1 cellular context compared by ENCODE assay signal in genomic region chr6:80106418-80107235, GRCh38.
TF ChIP-seq lines count a peak whose summit lies in the region.

TSS of gene BCKDHB (plus strand) at chr6:80106671. CDS start at chr6:80106694, 23 bp downstream.

TF ChIP-seq in HepG2, 621 proteins besides CTCF, POLR2A, EP300 and RAD21 (continued from another document and continues in another):
- no peak for TF ChIP-seq TCF12 (IDR thresholded peaks at IDR 0.05)
- TF ChIP-seq TCF12 (CRISPR knock-in tag; IDR thresholded peaks at IDR 0.05) = peak; percentile 62; the same call in 1 of the 2 replicates
- peak; percentile 90; the same call in 1 of the 2 replicates for TF ChIP-seq HDAC1 (CRISPR knock-in tag; IDR thresholded peaks at IDR 0.05)
- peak; percentile 77; the same call in 1 of the 2 replicates for TF ChIP-seq ZSCAN9 (CRISPR knock-in tag; IDR thresholded peaks at IDR 0.05; ENCODE audit: borderline replicate concordance)
- 0 out of 2 replicates have a peak, but pooled peaks have one; percentile 67 for TF ChIP-seq REL (CRISPR knock-in tag; conservative IDR thresholded peaks at IDR 0.05)
- TF ChIP-seq GABPB1 (CRISPR knock-in tag; IDR thresholded peaks at IDR 0.05) = peak; percentile 78
- TF ChIP-seq ZNF569 (CRISPR knock-in tag; IDR thresholded peaks at IDR 0.05; ENCODE audit: borderline replicate concordance) = no peak
- TF ChIP-seq MTF2 (CRISPR knock-in tag; IDR thresholded peaks at IDR 0.05; ENCODE audit: borderline replicate concordance) = no peak
- TF ChIP-seq WIZ (CRISPR knock-in tag; IDR thresholded peaks at IDR 0.05) = peak; percentile 81; the same call in 1 of the 2 replicates
- TF ChIP-seq CREM (IDR thresholded peaks at IDR 0.05) = peak; percentile 75
- no peak for TF ChIP-seq CREM (CRISPR knock-in tag; IDR thresholded peaks at IDR 0.05)
- TF ChIP-seq ZNF792 (CRISPR knock-in tag; IDR thresholded peaks at IDR 0.05) = peak; percentile 69; the same call in 1 of the 2 replicates
- TF ChIP-seq, protein P1, sequence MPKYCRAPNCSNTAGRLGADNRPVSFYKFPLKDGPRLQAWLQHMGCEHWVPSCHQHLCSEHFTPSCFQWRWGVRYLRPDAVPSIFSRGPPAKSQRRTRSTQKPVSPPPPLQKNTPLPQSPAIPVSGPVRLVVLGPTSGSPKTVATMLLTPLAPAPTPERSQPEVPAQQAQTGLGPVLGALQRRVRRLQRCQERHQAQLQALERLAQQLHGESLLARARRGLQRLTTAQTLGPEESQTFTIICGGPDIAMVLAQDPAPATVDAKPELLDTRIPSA (CRISPR knock-in tag; IDR thresholded peaks at IDR 0.05; ENCODE audit: borderline replicate concordance) = no peak
- peak; percentile 83; the same call in 1 of the 2 replicates for TF ChIP-seq ZNF749 (CRISPR knock-in tag; IDR thresholded peaks at IDR 0.05; ENCODE audit: borderline replicate concordance)
- TF ChIP-seq ZFP62 (CRISPR knock-in tag; IDR thresholded peaks at IDR 0.05) = no peak
- TF ChIP-seq ZNF598 (CRISPR knock-in tag; IDR thresholded peaks at IDR 0.05; ENCODE audit: borderline replicate concordance) = peak; percentile 90; the same call in 1 of the 2 replicates
- TF ChIP-seq ZBTB26 (CRISPR knock-in tag; IDR thresholded peaks at IDR 0.05; ENCODE audit: borderline replicate concordance) = peak; percentile 48; the same call in 1 of the 2 replicates
- peak; percentile 86 for TF ChIP-seq SALL1 (CRISPR knock-in tag; IDR thresholded peaks at IDR 0.05)
- TF ChIP-seq, protein P2, sequence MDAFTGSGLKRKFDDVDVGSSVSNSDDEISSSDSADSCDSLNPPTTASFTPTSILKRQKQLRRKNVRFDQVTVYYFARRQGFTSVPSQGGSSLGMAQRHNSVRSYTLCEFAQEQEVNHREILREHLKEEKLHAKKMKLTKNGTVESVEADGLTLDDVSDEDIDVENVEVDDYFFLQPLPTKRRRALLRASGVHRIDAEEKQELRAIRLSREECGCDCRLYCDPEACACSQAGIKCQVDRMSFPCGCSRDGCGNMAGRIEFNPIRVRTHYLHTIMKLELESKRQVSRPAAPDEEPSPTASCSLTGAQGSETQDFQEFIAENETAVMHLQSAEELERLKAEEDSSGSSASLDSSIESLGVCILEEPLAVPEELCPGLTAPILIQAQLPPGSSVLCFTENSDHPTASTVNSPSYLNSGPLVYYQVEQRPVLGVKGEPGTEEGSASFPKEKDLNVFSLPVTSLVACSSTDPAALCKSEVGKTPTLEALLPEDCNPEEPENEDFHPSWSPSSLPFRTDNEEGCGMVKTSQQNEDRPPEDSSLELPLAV (CRISPR knock-in tag; conservative IDR thresholded peaks at IDR 0.05; ENCODE audit: low read depth) = no peak
- TF ChIP-seq, protein P3, sequence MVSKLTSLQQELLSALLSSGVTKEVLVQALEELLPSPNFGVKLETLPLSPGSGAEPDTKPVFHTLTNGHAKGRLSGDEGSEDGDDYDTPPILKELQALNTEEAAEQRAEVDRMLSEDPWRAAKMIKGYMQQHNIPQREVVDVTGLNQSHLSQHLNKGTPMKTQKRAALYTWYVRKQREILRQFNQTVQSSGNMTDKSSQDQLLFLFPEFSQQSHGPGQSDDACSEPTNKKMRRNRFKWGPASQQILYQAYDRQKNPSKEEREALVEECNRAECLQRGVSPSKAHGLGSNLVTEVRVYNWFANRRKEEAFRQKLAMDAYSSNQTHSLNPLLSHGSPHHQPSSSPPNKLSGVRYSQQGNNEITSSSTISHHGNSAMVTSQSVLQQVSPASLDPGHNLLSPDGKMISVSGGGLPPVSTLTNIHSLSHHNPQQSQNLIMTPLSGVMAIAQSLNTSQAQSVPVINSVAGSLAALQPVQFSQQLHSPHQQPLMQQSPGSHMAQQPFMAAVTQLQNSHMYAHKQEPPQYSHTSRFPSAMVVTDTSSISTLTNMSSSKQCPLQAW (CRISPR knock-in tag; IDR thresholded peaks at IDR 0.05) = peak; percentile 71; the same call in 1 of the 2 replicates
- no peak for TF ChIP-seq ARID3A (IDR thresholded peaks at IDR 0.05; ENCODE audit: low read depth, low read length)
- TF ChIP-seq SYNCRIP (IDR thresholded peaks at IDR 0.05; ENCODE audit: insufficient read depth, low read depth, low read length) = no peak
- TF ChIP-seq, protein P4, sequence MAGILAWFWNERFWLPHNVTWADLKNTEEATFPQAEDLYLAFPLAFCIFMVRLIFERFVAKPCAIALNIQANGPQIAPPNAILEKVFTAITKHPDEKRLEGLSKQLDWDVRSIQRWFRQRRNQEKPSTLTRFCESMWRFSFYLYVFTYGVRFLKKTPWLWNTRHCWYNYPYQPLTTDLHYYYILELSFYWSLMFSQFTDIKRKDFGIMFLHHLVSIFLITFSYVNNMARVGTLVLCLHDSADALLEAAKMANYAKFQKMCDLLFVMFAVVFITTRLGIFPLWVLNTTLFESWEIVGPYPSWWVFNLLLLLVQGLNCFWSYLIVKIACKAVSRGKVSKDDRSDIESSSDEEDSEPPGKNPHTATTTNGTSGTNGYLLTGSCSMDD (CRISPR knock-in tag; IDR thresholded peaks at IDR 0.05) = no peak
- peak; percentile 66; the same call in 1 of the 2 replicates for TF ChIP-seq AHDC1 (CRISPR knock-in tag; IDR thresholded peaks at IDR 0.05; ENCODE audit: borderline replicate concordance)
- TF ChIP-seq PATZ1 (CRISPR knock-in tag; IDR thresholded peaks at IDR 0.05) = no peak
- TF ChIP-seq DNMT1 (CRISPR knock-in tag; IDR thresholded peaks at IDR 0.05) = no peak
- no peak for TF ChIP-seq ZFP37 (CRISPR knock-in tag; IDR thresholded peaks at IDR 0.05; ENCODE audit: borderline replicate concordance)
- peak; percentile 76; the same call in 1 of the 2 replicates for TF ChIP-seq ZNF160 (CRISPR knock-in tag; IDR thresholded peaks at IDR 0.05)
- peak; percentile 86 for TF ChIP-seq ASH2L (IDR thresholded peaks at IDR 0.05; ENCODE audit: insufficient read length, low read depth, low read length)
- TF ChIP-seq, protein P5, sequence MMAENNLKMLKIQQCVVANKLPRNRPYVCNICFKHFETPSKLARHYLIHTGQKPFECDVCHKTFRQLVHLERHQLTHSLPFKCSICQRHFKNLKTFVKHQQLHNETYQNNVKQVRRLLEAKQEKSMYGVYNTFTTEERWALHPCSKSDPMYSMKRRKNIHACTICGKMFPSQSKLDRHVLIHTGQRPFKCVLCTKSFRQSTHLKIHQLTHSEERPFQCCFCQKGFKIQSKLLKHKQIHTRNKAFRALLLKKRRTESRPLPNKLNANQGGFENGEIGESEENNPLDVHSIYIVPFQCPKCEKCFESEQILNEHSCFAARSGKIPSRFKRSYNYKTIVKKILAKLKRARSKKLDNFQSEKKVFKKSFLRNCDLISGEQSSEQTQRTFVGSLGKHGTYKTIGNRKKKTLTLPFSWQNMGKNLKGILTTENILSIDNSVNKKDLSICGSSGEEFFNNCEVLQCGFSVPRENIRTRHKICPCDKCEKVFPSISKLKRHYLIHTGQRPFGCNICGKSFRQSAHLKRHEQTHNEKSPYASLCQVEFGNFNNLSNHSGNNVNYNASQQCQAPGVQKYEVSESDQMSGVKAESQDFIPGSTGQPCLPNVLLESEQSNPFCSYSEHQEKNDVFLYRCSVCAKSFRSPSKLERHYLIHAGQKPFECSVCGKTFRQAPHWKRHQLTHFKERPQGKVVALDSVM (CRISPR knock-in tag; IDR thresholded peaks at IDR 0.05) = no peak
- peak; percentile 73 for TF ChIP-seq MED1 (CRISPR knock-in tag; IDR thresholded peaks at IDR 0.05)
- peak; percentile 75; the same call in 1 of the 2 replicates for TF ChIP-seq MAF1 (CRISPR knock-in tag; IDR thresholded peaks at IDR 0.05; ENCODE audit: borderline replicate concordance)
- no peak for TF ChIP-seq CENPX (CRISPR knock-in tag; IDR thresholded peaks at IDR 0.05)
- peak; percentile 55; the same call in 1 of the 2 replicates for TF ChIP-seq ZSCAN21 (CRISPR knock-in tag; IDR thresholded peaks at IDR 0.05; ENCODE audit: borderline replicate concordance)
- TF ChIP-seq ZNF597 (CRISPR knock-in tag; IDR thresholded peaks at IDR 0.05) = no peak
- no peak for TF ChIP-seq ONECUT2 (CRISPR knock-in tag; IDR thresholded peaks at IDR 0.05)
- TF ChIP-seq SP5 (CRISPR knock-in tag; IDR thresholded peaks at IDR 0.05; ENCODE audit: borderline replicate concordance, low read depth) = peak; percentile 69
- TF ChIP-seq TP53 (CRISPR knock-in tag; conservative IDR thresholded peaks at IDR 0.05) = no peak
- 0 out of 2 replicates have a peak, but pooled peaks have one; percentile 8 for TF ChIP-seq STAG1 (CRISPR knock-in tag; IDR thresholded peaks at IDR 0.05)
- TF ChIP-seq ZNF775 (CRISPR knock-in tag; IDR thresholded peaks at IDR 0.05; ENCODE audit: borderline replicate concordance) = 0 out of 2 replicates have a peak, but pooled peaks have one; percentile 14
